12 cellular contexts compared by ENCODE assay signal in the genomic region with DNA sequence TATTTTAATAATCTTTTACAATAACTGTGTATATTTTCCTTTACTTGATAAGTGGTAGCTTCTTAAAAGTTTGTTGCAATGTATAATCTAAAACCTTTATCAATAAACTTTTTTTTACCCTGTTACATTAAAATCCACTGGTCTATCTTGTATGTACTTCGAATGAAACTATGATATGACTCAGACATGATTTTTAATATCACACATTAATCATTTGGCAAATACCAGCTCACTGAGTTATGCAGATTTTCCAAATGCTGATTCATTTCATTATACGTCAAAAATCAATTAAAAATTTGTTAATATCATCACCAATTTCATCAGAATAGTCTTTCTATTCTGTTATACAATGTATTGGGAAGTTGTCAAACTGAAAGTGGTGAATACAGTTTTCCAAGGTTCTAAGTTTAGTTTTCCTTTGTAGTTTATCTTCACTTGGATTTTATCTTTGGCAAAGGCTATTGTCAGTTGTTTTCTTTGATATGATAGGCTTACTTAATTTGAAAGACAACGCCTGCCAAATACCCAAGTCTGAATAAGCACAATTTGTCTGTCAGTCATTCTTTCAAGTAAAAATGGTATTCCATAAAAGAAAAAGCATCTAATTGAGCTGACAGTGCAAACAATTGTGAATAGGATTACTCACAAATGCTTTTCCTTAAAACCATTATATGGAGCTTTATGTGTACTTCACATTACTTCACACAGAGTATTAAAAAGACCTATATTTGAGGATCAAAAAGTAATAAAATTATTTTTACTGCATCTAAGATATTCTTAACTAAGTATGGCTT.
DNase-seq lines count a peak whose midpoint lies in the region; ATAC-seq, FAIRE-seq and TF ChIP-seq lines count a peak whose summit lies in the region.
"Had no signal": no experiment of that assay in that cellular context is flagged by ENCODE, and none has a peak within 500 bp of the region (broad histone marks: within the 10 kb centered on the region; RNA-seq: fewer than 3 reads in every experiment).

No MANE protein-coding gene starts in this region.

- H3K9me3 ChIP-seq in adrenal gland (replicated peaks in 1 of 3): no peaks in the 10 kb centered on the region
- H3K9me3 ChIP-seq in keratinocyte (ENCODE audit: control insufficient read depth, low read depth, low read length): no peaks in the 10 kb centered on the region
- H3K9me3 ChIP-seq: ascending aorta had no signal

- H3K4me3 ChIP-seq in adrenal gland (peak overlapping the region in 1 of 4 donors; percentile 11), keratinocyte (ENCODE audit: control insufficient read depth in 2 of 3, extremely low read depth in 1 of 3, insufficient read depth in 2 of 3, low read depth in 1 of 3, low read length in 3 of 3) (peak overlapping the region in 1 of 3 experiments; percentile 19)
- H3K4me3 ChIP-seq: ascending aorta had no signal

- TF ChIP-seq CTCF in adrenal gland (IDR thresholded peaks at IDR 0.05) (no peak), keratinocyte (optimal IDR thresholded peaks at IDR 0.05 in 1 of 3, IDR thresholded peaks at IDR 0.05 in 1 of 3, conservative IDR thresholded peaks at IDR 0.05 in 1 of 3; ENCODE audit: extremely low read depth in 1 of 3, insufficient read depth in 2 of 3, low read length in 3 of 3) (no peak)

- DNase-seq in COLO829 (ENCODE audit: low spot score) (peak; percentile 49), HS-5 (ENCODE audit: low read depth) (peak; percentile 33), adrenal gland (no peak), keratinocyte (ENCODE audit: low read depth, low spot score) (peak; percentile 19), RPMI8226 (no peak), NCI-H345 (lab: John Stamatoyannopoulos, UW) (no peak)
- DNase-seq: CD8-positive, alpha-beta memory T cell; NCI-H1436; retina had no signal

- H3K4me2 ChIP-seq in keratinocyte (ENCODE audit: control insufficient read depth, extremely low read depth, insufficient read depth, low read depth, low read length): peak overlapping the region; percentile 69

- peak overlapping the region in 3 of 5 donors; percentile 14 to 39 (median 30) for H3K27ac ChIP-seq in adrenal gland
- peak overlapping the region; percentile 60 for H3K27ac ChIP-seq in keratinocyte (ENCODE audit: control insufficient read depth, insufficient read depth, low read length)
- H3K27ac ChIP-seq: ascending aorta had no signal

- intact Hi-C loops in adrenal gland (cut with DNase I): no loop called here

- no peak for TF ChIP-seq POLR2A in adrenal gland (IDR thresholded peaks at IDR 0.05)

- H3K27me3 ChIP-seq in adrenal gland (no peaks in the 10 kb centered on the region), keratinocyte (ENCODE audit: control insufficient read depth, extremely low read depth, insufficient read depth, low read length) (no peaks in the 10 kb centered on the region)
- H3K27me3 ChIP-seq: ascending aorta had no signal

- H3K9ac ChIP-seq in keratinocyte (ENCODE audit: control insufficient read depth, extremely low read depth, insufficient read depth, low read length): no peak overlapping the region

- H3K9me1 ChIP-seq in keratinocyte (ENCODE audit: control insufficient read depth, extremely low read depth, insufficient read depth, low read length): no peaks in the 10 kb centered on the region

- no peak overlapping the region for H2AFZ ChIP-seq in keratinocyte (ENCODE audit: control insufficient read depth, low read length)

- no peaks in the 10 kb centered on the region for H4K20me1 ChIP-seq in keratinocyte (ENCODE audit: control insufficient read depth, extremely low read depth, insufficient read depth, low read length)

- no peak for ATAC-seq in GM21619 (IDR thresholded peaks at IDR 0.05; ENCODE audit: unreplicated experiment)
- no peak for ATAC-seq in HG03175 (IDR thresholded peaks at IDR 0.05; ENCODE audit: unreplicated experiment)

- H3K79me2 ChIP-seq in keratinocyte (ENCODE audit: control insufficient read depth, insufficient read depth, low read length): no peaks in the 10 kb centered on the region

- 25 to 35% (median 30%) methylated on average over 3 of the region's 3 CpGs for WGBS in adrenal gland, 4 donors

- FAIRE-seq in keratinocyte (lab: Jason Lieb, UNC): peak; percentile 89

- dilution Hi-C loops in keratinocyte (cut with MboI; ENCODE audit: extremely low pct_ligation_motif_present, low sequenced_read_pairs): no loop called here

- H3K36me3 ChIP-seq in adrenal gland (replicated peaks in 1 of 2) (no peaks in the 10 kb centered on the region), keratinocyte (ENCODE audit: control insufficient read depth in 2 of 2, extremely low read depth in 1 of 2, insufficient read depth in 2 of 2, low read length in 2 of 2) (no peaks in the 10 kb centered on the region)
- H3K36me3 ChIP-seq: ascending aorta had no signal

- H3K4me1 ChIP-seq in adrenal gland (replicated peaks in 1 of 2) (peaks cover 14 to 42% of the 10 kb centered on the region in 2 donors), keratinocyte (ENCODE audit: control insufficient read depth, extremely low read depth, insufficient read depth, low read length) (peaks cover 12% of the 10 kb centered on the region)

Comparison
In these comparisons a context has a peak if more than half of its experiments do, and no peak if none do; other contexts are left out.
1. DNase-seq: peak in COLO829 (single experiment), HS-5 (single experiment) and keratinocyte (single experiment); none in adrenal gland (0 of 7), RPMI8226 (single experiment) and NCI-H345 (single experiment).